ENCODE assay signal across 1 cellular context in the genomic region with DNA sequence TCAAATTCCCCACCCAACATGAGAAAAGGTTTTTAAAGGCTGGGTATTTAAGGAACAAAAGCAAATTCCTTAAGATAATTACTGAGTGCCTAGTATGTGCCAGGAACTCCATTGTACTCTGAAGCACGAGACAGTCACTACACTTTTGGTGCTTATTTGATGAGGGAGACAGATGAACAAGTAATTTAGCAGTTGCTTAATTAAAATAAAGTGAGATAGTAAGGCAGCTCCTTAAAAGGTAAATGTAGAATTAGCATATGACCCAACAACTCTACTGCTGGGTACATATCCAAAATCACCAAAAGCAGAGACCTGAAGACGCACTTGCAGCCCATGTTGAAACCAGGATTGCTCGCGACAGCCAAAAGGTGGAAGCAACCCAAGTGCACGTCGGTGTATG.
TF ChIP-seq lines count a peak whose summit lies in the region.

No MANE protein-coding gene starts in this region.

TF ChIP-seq in GM23338, 12 proteins besides CTCF, POLR2A, EP300 and RAD21 (continued from another document):
- TF ChIP-seq EZH2phosphoT487 (IDR thresholded peaks at IDR 0.05; ENCODE audit: unreplicated experiment) = no peak
